Comparison of ENCODE assay signal across 15 cellular contexts in genomic region chr11:60457576-60457975, GRCh38. TPM values are rescaled to one million over a fixed set of nuclear protein-coding genes. Genes with fewer than 3 reads are reported as not detected.
DNase-seq lines count a peak whose midpoint lies in the region; ATAC-seq and TF ChIP-seq lines count a peak whose summit lies in the region.
"Had no signal": no experiment of that assay in that cellular context is flagged by ENCODE, and none has a peak within 500 bp of the region (broad histone marks: within the 10 kb centered on the region; RNA-seq: fewer than 3 reads in every experiment).

No MANE protein-coding gene starts in this region.

- no peaks in the 10 kb centered on the region for H3K36me3 ChIP-seq in GM23338 (ENCODE audit: insufficient read depth)

- H3K27me3 ChIP-seq in GM23338 (ENCODE audit: insufficient read depth): no peaks in the 10 kb centered on the region
- H3K27me3 ChIP-seq: body of pancreas had no signal

- no peak for TF ChIP-seq CTCF in GM23338 (conservative IDR thresholded peaks at IDR 0.05; ENCODE audit: low read depth in 2 of 2)

- peaks cover 7% of the 10 kb centered on the region for H3K36me3 Mint-ChIP-seq in stimulated activated naive CD8-positive, alpha-beta T cell treated with anti-CD3 and anti-CD28 coated beads, Interleukin-15, Interleukin-2, amounts not matched to agents 100 ng/mL and 50 ng/mL, for 24 hours (ENCODE audit: low read depth)
- no peaks in the 10 kb centered on the region for H3K36me3 Mint-ChIP-seq in GM23338 (ENCODE audit: low read depth)
- H3K36me3 Mint-ChIP-seq in stimulated activated naive B cell treated with anti-CD40 and anti-IgM and Interleukin-4, amounts not matched to agents 10 μg/mL and 1 μg/mL and 100 μg/mL, for 72 hours: peaks cover 47 to 64% of the 10 kb centered on the region in 2 donors
- H3K36me3 Mint-ChIP-seq: natural killer cell treated with Interleukin-12 subunit alpha and Interleukin-12 subunit beta and Interleukin-15 and Interleukin-18, amount 100 ng/mL, for 72 hours had no signal

- DNase-seq in stimulated activated naive CD8-positive, alpha-beta T cell treated with anti-CD3 and anti-CD28 coated beads, Interleukin-15, Interleukin-2, amounts not matched to agents 100 U/mL and 50 U/mL, for 24 hours: no peak
- no peak for DNase-seq in GM23338 (ENCODE audit: low spot score)
- DNase-seq in stimulated activated naive B cell treated with anti-CD40 and anti-IgM and Interleukin-4, amounts not matched to agents 10 μg/mL and 1 μg/mL and 100 μg/mL, for 72 hours: peak; percentile 52
- DNase-seq in GDM1 (lab: John Stamatoyannopoulos, UW): no peak
- no peak for DNase-seq in NCI-H69 (lab: John Stamatoyannopoulos, UW)
- no peak for DNase-seq in amniotic stem cell (lab: John Stamatoyannopoulos, UW)
- DNase-seq: 8988T, body of pancreas, DMS153, H7, NCI-H774 had no signal

- H3K27me3 Mint-ChIP-seq in stimulated activated naive CD8-positive, alpha-beta T cell treated with anti-CD3 and anti-CD28 coated beads, Interleukin-15, Interleukin-2, amounts not matched to agents 100 ng/mL and 50 ng/mL, for 24 hours: no peaks in the 10 kb centered on the region
- peaks cover 2% of the 10 kb centered on the region for H3K27me3 Mint-ChIP-seq in GM23338 (ENCODE audit: insufficient read depth, low read depth, poor library complexity)
- no peaks in the 10 kb centered on the region for H3K27me3 Mint-ChIP-seq in stimulated activated naive B cell treated with anti-CD40 and anti-IgM and Interleukin-4, amounts not matched to agents 10 μg/mL and 1 μg/mL and 100 μg/mL, for 72 hours

- peaks cover 16% of the 10 kb centered on the region for H3K4me1 Mint-ChIP-seq in stimulated activated naive CD8-positive, alpha-beta T cell treated with anti-CD3 and anti-CD28 coated beads, Interleukin-15, Interleukin-2, amounts not matched to agents 100 ng/mL and 50 ng/mL, for 24 hours (ENCODE audit: low read depth)
- H3K4me1 Mint-ChIP-seq in GM23338: no peaks in the 10 kb centered on the region
- H3K4me1 Mint-ChIP-seq in stimulated activated naive B cell treated with anti-CD40 and anti-IgM and Interleukin-4, amounts not matched to agents 10 μg/mL and 1 μg/mL and 100 μg/mL, for 72 hours: peaks cover 40 to 64% of the 10 kb centered on the region in 2 donors

- H3K4me3 ChIP-seq in GM23338: no peak overlapping the region
- H3K4me3 ChIP-seq: body of pancreas had no signal

- H2AFZ ChIP-seq in GM23338: peak overlapping the region; percentile 56; the same call in 1 of the 2 replicates

- H3K4me1 ChIP-seq in GM23338 (ENCODE audit: insufficient read depth): no peaks in the 10 kb centered on the region
- H3K4me1 ChIP-seq: body of pancreas had no signal

- no peak overlapping the region for H3K4me2 ChIP-seq in GM23338

- H4K20me1 ChIP-seq in GM23338 (replicated peaks; ENCODE audit: insufficient read depth): no peaks in the 10 kb centered on the region

- H3K4me3 Mint-ChIP-seq in stimulated activated naive CD8-positive, alpha-beta T cell treated with anti-CD3 and anti-CD28 coated beads, Interleukin-15, Interleukin-2, amounts not matched to agents 100 ng/mL and 50 ng/mL, for 24 hours: peak overlapping the region; percentile 74
- H3K4me3 Mint-ChIP-seq in GM23338: no peak overlapping the region
- peak overlapping the region; percentile 94 to 96 for H3K4me3 Mint-ChIP-seq in stimulated activated naive B cell treated with anti-CD40 and anti-IgM and Interleukin-4, amounts not matched to agents 10 μg/mL and 1 μg/mL and 100 μg/mL, for 72 hours
- H3K4me3 Mint-ChIP-seq: natural killer cell treated with Interleukin-12 subunit alpha and Interleukin-12 subunit beta and Interleukin-15 and Interleukin-18, amount 100 ng/mL, for 72 hours had no signal

- H3K79me2 ChIP-seq in GM23338 (replicated peaks; ENCODE audit: insufficient read depth): no peaks in the 10 kb centered on the region

- peak overlapping the region; percentile 38 for H3K27ac Mint-ChIP-seq in stimulated activated naive CD8-positive, alpha-beta T cell treated with anti-CD3 and anti-CD28 coated beads, Interleukin-15, Interleukin-2, amounts not matched to agents 100 ng/mL and 50 ng/mL, for 24 hours
- H3K27ac Mint-ChIP-seq in GM23338: no peak overlapping the region
- peak overlapping the region; percentile 91 for H3K27ac Mint-ChIP-seq in stimulated activated naive B cell treated with anti-CD40 and anti-IgM and Interleukin-4, amounts not matched to agents 10 μg/mL and 1 μg/mL and 100 μg/mL, for 72 hours
- H3K27ac Mint-ChIP-seq: natural killer cell treated with Interleukin-12 subunit alpha and Interleukin-12 subunit beta and Interleukin-15 and Interleukin-18, amount 100 ng/mL, for 72 hours had no signal

- ATAC-seq in stimulated activated naive CD8-positive, alpha-beta T cell treated with anti-CD3 and anti-CD28 coated beads, Interleukin-15, Interleukin-2, amounts not matched to agents 100 U/mL and 50 U/mL, for 24 hours: no peak
- ATAC-seq in GM23338 (no peak), HG03378 (IDR thresholded peaks at IDR 0.05; ENCODE audit: unreplicated experiment) (peak; percentile 38)
- ATAC-seq in stimulated activated naive B cell treated with anti-CD40 and anti-IgM and Interleukin-4, amounts not matched to agents 10 μg/mL and 1 μg/mL and 100 μg/mL, for 72 hours (replicated peaks): peak; percentile 24 to 37
- ATAC-seq: body of pancreas; natural killer cell treated with Interleukin-12 subunit alpha and Interleukin-12 subunit beta and Interleukin-15 and Interleukin-18, amount 100 ng/mL, for 72 hours had no signal

- H3F3A ChIP-seq in GM23338 (replicated peaks; ENCODE audit: low read depth): no peaks in the 10 kb centered on the region

- H3K9me2 ChIP-seq in GM23338 (ENCODE audit: insufficient read depth): no peaks in the 10 kb centered on the region

- H3K9me3 Mint-ChIP-seq in stimulated activated naive CD8-positive, alpha-beta T cell treated with anti-CD3 and anti-CD28 coated beads, Interleukin-15, Interleukin-2, amounts not matched to agents 100 ng/mL and 50 ng/mL, for 24 hours: no peaks in the 10 kb centered on the region
- no peaks in the 10 kb centered on the region for H3K9me3 Mint-ChIP-seq in GM23338
- no peaks in the 10 kb centered on the region for H3K9me3 Mint-ChIP-seq in stimulated activated naive B cell treated with anti-CD40 and anti-IgM and Interleukin-4, amounts not matched to agents 10 μg/mL and 1 μg/mL and 100 μg/mL, for 72 hours
- H3K9me3 Mint-ChIP-seq: natural killer cell treated with Interleukin-12 subunit alpha and Interleukin-12 subunit beta and Interleukin-15 and Interleukin-18, amount 100 ng/mL, for 72 hours had no signal

- H3K27ac ChIP-seq in GM23338 (ENCODE audit: low read depth): no peak overlapping the region
- H3K27ac ChIP-seq: body of pancreas had no signal

TF ChIP-seq in GM23338, 12 proteins besides CTCF, POLR2A, EP300 and RAD21:
- TF ChIP-seq JUNB (IDR thresholded peaks at IDR 0.05; ENCODE audit: unreplicated experiment) (no peak), CREB1 (CRISPR knock-in tag; IDR thresholded peaks at IDR 0.05; ENCODE audit: low read depth) (no peak)
- TF ChIP-seq, protein P1, sequence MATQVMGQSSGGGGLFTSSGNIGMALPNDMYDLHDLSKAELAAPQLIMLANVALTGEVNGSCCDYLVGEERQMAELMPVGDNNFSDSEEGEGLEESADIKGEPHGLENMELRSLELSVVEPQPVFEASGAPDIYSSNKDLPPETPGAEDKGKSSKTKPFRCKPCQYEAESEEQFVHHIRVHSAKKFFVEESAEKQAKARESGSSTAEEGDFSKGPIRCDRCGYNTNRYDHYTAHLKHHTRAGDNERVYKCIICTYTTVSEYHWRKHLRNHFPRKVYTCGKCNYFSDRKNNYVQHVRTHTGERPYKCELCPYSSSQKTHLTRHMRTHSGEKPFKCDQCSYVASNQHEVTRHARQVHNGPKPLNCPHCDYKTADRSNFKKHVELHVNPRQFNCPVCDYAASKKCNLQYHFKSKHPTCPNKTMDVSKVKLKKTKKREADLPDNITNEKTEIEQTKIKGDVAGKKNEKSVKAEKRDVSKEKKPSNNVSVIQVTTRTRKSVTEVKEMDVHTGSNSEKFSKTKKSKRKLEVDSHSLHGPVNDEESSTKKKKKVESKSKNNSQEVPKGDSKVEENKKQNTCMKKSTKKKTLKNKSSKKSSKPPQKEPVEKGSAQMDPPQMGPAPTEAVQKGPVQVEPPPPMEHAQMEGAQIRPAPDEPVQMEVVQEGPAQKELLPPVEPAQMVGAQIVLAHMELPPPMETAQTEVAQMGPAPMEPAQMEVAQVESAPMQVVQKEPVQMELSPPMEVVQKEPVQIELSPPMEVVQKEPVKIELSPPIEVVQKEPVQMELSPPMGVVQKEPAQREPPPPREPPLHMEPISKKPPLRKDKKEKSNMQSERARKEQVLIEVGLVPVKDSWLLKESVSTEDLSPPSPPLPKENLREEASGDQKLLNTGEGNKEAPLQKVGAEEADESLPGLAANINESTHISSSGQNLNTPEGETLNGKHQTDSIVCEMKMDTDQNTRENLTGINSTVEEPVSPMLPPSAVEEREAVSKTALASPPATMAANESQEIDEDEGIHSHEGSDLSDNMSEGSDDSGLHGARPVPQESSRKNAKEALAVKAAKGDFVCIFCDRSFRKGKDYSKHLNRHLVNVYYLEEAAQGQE (IDR thresholded peaks at IDR 0.05; ENCODE audit: unreplicated experiment): no peak

RNA-seq across cellular contexts. Expression of gene MS4A1, which starts 1.9 kb away (rescaled TPM):
- total RNA-seq in GM23338 (2014; rRNA removed; shearing (Covaris generic)): not detected in 2 replicates
- polyA plus RNA-seq in GM23338 (2016; fragmentation: Nextera tagmentation; extraction: Ambion mirVana): 0.23 and 0.80 TPM in 2 replicates
- total RNA-seq: body of pancreas, epithelial cell of proximal tubule, H7 had no signal

RNA-seq across cellular contexts. Expression of gene MS4A5, which starts 28.2 kb away (rescaled TPM):
- not detected in 2 replicates for total RNA-seq in GM23338 (2014; rRNA removed; shearing (Covaris generic))
- not detected in 2 replicates for polyA plus RNA-seq in GM23338 (2016; fragmentation: Nextera tagmentation; extraction: Ambion mirVana)
- total RNA-seq: body of pancreas; epithelial cell of proximal tubule; H7; natural killer cell treated with Interleukin-12 subunit alpha and Interleukin-12 subunit beta and Interleukin-15 and Interleukin-18, amount 100 ng/mL, for 72 hours had no signal

RNA-seq across cellular contexts. Expression of gene MS4A12, which starts 35.0 kb away (rescaled TPM):
- 0.21 TPM in 1 of 2 replicates, not detected in the other for total RNA-seq in GM23338 (2014; rRNA removed; shearing (Covaris generic))
- 0.30 and 0.34 TPM in 2 replicates for polyA plus RNA-seq in GM23338 (2016; fragmentation: Nextera tagmentation; extraction: Ambion mirVana)
- total RNA-seq: body of pancreas; epithelial cell of proximal tubule; H7; natural killer cell treated with Interleukin-12 subunit alpha and Interleukin-12 subunit beta and Interleukin-15 and Interleukin-18, amount 100 ng/mL, for 72 hours had no signal

RNA-seq across cellular contexts. Expression of gene MS4A13, which starts 57.6 kb away (rescaled TPM):
- not detected in 2 replicates for total RNA-seq in GM23338 (2014; rRNA removed; shearing (Covaris generic))
- polyA plus RNA-seq in GM23338 (2016; fragmentation: Nextera tagmentation; extraction: Ambion mirVana): not detected in 2 replicates
- total RNA-seq: body of pancreas; epithelial cell of proximal tubule; H7; natural killer cell treated with Interleukin-12 subunit alpha and Interleukin-12 subunit beta and Interleukin-15 and Interleukin-18, amount 100 ng/mL, for 72 hours had no signal

Comparison
In these comparisons a context has a peak if more than half of its experiments do, and no peak if none do; other contexts are left out.
1. ATAC-seq: peak in HG03378 (single experiment) and stimulated activated naive B cell treated with anti-CD40 and anti-IgM and Interleukin-4, amounts not matched to agents 10 μg/mL and 1 μg/mL and 100 μg/mL, for 72 hours (2 of 2); none in stimulated activated naive CD8-positive, alpha-beta T cell treated with anti-CD3 and anti-CD28 coated beads, Interleukin-15, Interleukin-2, amounts not matched to agents 100 U/mL and 50 U/mL, for 24 hours (single experiment) and GM23338 (single experiment).